1 cellular context compared by ENCODE assay signal in the genomic region with DNA sequence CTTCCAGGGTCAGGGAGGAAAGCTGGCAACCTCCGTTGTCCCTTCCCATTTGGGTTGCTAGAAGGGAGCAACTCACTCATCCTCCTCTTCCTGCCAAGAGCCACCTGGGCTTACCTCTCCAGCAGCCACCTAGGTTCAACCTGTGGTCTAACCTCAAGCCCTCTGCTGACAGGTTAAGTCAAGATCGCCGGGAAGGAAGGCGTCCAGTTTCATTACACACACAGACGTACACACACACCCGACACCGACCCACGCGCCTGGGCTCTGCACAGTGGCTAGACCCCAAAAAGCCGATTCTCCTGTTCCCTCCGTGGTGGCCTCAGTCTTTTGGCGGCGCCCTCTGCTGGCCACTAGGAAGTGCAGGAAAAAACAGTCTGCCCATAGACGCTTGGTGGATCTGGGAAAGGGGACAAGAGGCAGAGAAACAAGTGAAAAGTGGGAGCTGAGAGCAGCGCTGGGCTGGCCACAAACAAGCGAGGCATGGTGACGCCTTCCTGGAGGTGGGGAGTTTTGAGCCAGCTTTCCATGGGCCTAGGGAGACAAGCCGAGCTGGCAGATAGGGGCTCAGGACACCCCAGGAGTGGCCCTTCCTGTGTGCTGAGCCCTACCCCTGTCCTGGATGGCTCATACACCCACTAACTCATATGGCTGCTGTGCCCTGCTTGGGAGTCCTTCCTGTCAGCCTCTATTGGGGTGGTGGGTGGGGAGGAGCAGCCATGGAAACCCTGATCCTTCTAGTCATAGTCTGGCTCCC.
TF ChIP-seq lines count a peak whose summit lies in the region.

No MANE protein-coding gene starts in this region.

TF ChIP-seq in GM12878, 131 proteins besides CTCF, POLR2A, EP300 and RAD21 (continued from another document):
- peak; percentile 65; the same call in 1 of the 2 replicates for TF ChIP-seq RB1 (IDR thresholded peaks at IDR 0.05; ENCODE audit: borderline replicate concordance)
- TF ChIP-seq TCF7 (IDR thresholded peaks at IDR 0.05; ENCODE audit: borderline replicate concordance), result no peak
- TF ChIP-seq NR2F1 (conservative IDR thresholded peaks at IDR 0.05), result peak; percentile 72; the same call in 1 of the 2 replicates
